Comparison of ENCODE assay signal across 1 cellular context in the genomic region with DNA sequence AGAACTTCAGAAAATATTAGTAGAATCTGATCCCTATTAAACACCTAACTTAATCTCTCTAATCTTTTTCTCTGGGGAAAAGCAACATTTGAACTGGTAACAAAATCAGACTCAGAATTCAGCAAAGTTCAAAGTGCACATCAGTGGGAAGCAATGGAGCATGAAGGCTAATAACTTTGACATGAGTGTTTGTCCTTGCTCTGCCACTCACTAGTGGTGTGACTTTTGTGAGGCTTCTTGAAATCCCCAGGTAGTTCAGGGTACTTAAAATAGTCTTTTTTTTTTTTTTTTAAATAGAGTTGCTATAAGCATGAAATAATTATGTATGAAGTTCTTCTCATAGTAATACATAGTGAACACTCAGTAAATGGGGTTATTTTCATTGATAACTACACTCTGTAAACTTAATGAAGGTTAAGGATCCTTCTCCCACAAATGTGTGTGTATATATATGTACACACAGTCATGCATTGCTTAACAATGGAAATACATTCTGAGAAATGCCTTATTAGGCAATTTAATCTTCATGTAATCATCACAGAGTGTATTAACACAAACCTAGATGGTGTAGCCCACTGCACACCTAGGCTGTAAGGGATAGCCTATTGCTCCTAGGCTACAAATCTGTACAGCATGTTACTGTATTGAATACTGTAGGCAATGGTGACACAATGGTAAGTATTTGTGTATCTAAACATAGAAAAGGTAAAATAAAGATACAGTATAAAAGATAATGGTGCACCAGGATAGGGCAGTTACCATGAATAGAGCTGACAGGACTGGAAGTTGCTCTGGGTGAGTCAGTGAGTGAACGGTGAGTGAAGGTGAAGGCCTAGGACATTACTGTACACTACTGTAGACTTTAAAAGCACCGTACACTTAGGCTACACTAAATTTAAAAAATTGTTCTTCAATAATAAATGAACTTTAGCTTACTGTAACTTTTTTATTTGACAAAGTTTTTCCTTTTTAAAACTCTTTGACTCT.
TF ChIP-seq lines count a peak whose summit lies in the region.

No MANE protein-coding gene starts in this region.

TF ChIP-seq in GM12878, 131 proteins besides CTCF, POLR2A, EP300 and RAD21 (continued from another document):
- TF ChIP-seq, protein P1, sequence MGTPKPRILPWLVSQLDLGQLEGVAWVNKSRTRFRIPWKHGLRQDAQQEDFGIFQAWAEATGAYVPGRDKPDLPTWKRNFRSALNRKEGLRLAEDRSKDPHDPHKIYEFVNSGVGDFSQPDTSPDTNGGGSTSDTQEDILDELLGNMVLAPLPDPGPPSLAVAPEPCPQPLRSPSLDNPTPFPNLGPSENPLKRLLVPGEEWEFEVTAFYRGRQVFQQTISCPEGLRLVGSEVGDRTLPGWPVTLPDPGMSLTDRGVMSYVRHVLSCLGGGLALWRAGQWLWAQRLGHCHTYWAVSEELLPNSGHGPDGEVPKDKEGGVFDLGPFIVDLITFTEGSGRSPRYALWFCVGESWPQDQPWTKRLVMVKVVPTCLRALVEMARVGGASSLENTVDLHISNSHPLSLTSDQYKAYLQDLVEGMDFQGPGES (IDR thresholded peaks at IDR 0.05) = no peak
- TF ChIP-seq PAX8 (IDR thresholded peaks at IDR 0.05) (peak; percentile 88; the same call in 1 of the 2 replicates), ZBED1 (IDR thresholded peaks at IDR 0.05; ENCODE audit: borderline replicate concordance) (no peak), EED (IDR thresholded peaks at IDR 0.05; ENCODE audit: low read depth) (no peak), JUNB (IDR thresholded peaks at IDR 0.05) (no peak), BCL3 (IDR thresholded peaks at IDR 0.05; ENCODE audit: borderline replicate concordance, insufficient read depth, low read depth, low read length, poor library complexity, severe bottlenecking) (no peak), E2F8 (IDR thresholded peaks at IDR 0.05; ENCODE audit: low read depth, partially characterized antibody) (no peak), TCF3 (IDR thresholded peaks at IDR 0.05; ENCODE audit: borderline replicate concordance, insufficient read depth, low read depth, low read length) (no peak), ZNF384 (IDR thresholded peaks at IDR 0.05; ENCODE audit: borderline replicate concordance, low read depth, low read length) (peak; percentile 87), CBFB (IDR thresholded peaks at IDR 0.05; ENCODE audit: low read depth) (no peak), MEF2A (IDR thresholded peaks at IDR 0.05; ENCODE audit: insufficient read depth, low read depth, low read length) (no peak), GATAD2B (conservative IDR thresholded peaks at IDR 0.05; ENCODE audit: low read depth) (no peak), MEF2B (IDR thresholded peaks at IDR 0.05; ENCODE audit: partially characterized antibody, poor library complexity, severe bottlenecking) (peak; percentile 89), RFX5 (IDR thresholded peaks at IDR 0.05; ENCODE audit: low read depth, low read length) (no peak), E2F4 (IDR thresholded peaks at IDR 0.05; ENCODE audit: low read depth, low read length) (no peak), SIX5 (IDR thresholded peaks at IDR 0.05; ENCODE audit: low read depth, low read length, severe bottlenecking) (no peak), ZNF207 (IDR thresholded peaks at IDR 0.05; ENCODE audit: borderline replicate concordance) (no peak), RCOR1 (conservative IDR thresholded peaks at IDR 0.05; ENCODE audit: low read depth, low read length) (no peak), PAX5 (IDR thresholded peaks at IDR 0.05; ENCODE audit: borderline replicate concordance, low read depth, low read length) (peak; percentile 47; the same call in 1 of the 2 replicates), IKZF2 (IDR thresholded peaks at IDR 0.05) (peak in 1 of 2 experiments; percentile 42; a peak in 1 of 4 replicates), FOXM1 (IDR thresholded peaks at IDR 0.05; ENCODE audit: low read depth, low read length) (no peak), RAD51 (IDR thresholded peaks at IDR 0.05) (no peak), BRCA1 (IDR thresholded peaks at IDR 0.05; ENCODE audit: low read depth, low read length) (no peak)
- TF ChIP-seq, protein P2, sequence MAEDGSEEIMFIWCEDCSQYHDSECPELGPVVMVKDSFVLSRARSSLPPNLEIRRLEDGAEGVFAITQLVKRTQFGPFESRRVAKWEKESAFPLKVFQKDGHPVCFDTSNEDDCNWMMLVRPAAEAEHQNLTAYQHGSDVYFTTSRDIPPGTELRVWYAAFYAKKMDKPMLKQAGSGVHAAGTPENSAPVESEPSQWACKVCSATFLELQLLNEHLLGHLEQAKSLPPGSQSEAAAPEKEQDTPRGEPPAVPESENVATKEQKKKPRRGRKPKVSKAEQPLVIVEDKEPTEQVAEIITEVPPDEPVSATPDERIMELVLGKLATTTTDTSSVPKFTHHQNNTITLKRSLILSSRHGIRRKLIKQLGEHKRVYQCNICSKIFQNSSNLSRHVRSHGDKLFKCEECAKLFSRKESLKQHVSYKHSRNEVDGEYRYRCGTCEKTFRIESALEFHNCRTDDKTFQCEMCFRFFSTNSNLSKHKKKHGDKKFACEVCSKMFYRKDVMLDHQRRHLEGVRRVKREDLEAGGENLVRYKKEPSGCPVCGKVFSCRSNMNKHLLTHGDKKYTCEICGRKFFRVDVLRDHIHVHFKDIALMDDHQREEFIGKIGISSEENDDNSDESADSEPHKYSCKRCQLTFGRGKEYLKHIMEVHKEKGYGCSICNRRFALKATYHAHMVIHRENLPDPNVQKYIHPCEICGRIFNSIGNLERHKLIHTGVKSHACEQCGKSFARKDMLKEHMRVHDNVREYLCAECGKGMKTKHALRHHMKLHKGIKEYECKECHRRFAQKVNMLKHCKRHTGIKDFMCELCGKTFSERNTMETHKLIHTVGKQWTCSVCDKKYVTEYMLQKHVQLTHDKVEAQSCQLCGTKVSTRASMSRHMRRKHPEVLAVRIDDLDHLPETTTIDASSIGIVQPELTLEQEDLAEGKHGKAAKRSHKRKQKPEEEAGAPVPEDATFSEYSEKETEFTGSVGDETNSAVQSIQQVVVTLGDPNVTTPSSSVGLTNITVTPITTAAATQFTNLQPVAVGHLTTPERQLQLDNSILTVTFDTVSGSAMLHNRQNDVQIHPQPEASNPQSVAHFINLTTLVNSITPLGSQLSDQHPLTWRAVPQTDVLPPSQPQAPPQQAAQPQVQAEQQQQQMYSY (CRISPR knock-in tag; IDR thresholded peaks at IDR 0.05) = no peak
- TF ChIP-seq, protein P3, sequence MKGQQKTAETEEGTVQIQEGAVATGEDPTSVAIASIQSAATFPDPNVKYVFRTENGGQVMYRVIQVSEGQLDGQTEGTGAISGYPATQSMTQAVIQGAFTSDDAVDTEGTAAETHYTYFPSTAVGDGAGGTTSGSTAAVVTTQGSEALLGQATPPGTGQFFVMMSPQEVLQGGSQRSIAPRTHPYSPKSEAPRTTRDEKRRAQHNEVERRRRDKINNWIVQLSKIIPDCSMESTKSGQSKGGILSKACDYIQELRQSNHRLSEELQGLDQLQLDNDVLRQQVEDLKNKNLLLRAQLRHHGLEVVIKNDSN (IDR thresholded peaks at IDR 0.05; ENCODE audit: borderline replicate concordance, extremely low read length, insufficient read depth, low read depth, low read length) = no peak
